ENCODE assay signal across 8 cellular contexts in the genomic region with DNA sequence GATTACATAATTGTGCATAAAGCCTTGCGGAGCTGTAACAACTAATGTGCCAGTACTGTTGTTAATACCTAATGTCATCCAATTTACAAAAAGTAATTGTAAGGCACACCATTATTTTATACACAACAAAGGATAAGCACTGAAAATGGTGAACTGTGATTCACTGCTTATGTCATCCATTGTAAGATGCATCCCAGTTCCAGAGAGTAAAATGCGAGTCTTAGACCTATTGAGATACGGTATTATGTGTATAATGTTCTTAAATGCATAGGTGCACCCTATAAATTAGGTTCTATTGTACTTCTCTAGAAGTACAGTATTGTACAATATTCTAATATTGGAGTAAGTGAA. TPM values are rescaled to one million over a fixed set of nuclear protein-coding genes. Genes with fewer than 3 reads are reported as not detected.
DNase-seq lines count a peak whose midpoint lies in the region; ATAC-seq, FAIRE-seq and TF ChIP-seq lines count a peak whose summit lies in the region.

No MANE protein-coding gene starts in this region.

- peaks cover 6% of the 10 kb centered on the region for H3K36me3 ChIP-seq in rectal smooth muscle tissue (ENCODE audit: control insufficient read depth, insufficient read depth, low read length)

- H3K36me3 Mint-ChIP-seq in activated T-cell treated with anti-CD3 and anti-CD28 coated beads, Interleukin-2, amount 50 U/mL, for 4 hours (ENCODE audit: insufficient read depth), result peaks cover 9% of the 10 kb centered on the region
- H3K36me3 Mint-ChIP-seq in T-cell, result peaks cover 9% of the 10 kb centered on the region

- H3K4me1 ChIP-seq in rectal smooth muscle tissue (ENCODE audit: control insufficient read depth, insufficient read depth, low read length), result peaks cover 6% of the 10 kb centered on the region

- CTCF ChIA-PET in T-cell (lab: Charles Lee), result interaction anchor here (0.7 to 6.9 kb wide), 16 partner anchors 8 to 514 kb away, joined by 3 to 159 read pairs (median 4); a partner anchor contains a TSS

- ATAC-seq in activated T-cell treated with anti-CD3 and anti-CD28 coated beads, Interleukin-2, amount 50 U/mL, for 4 hours, result no peak
- no peak for ATAC-seq in T-cell (replicated peaks in 1 of 4)
- ATAC-seq in GM21529 (IDR thresholded peaks at IDR 0.05; ENCODE audit: unreplicated experiment), result no peak

- H3K9ac ChIP-seq in rectal smooth muscle tissue (ENCODE audit: low read length), result peak overlapping the region; percentile 83

- H3K4me1 Mint-ChIP-seq in activated T-cell treated with anti-CD3 and anti-CD28 coated beads, Interleukin-2, amount 50 U/mL, for 4 hours (ENCODE audit: low read depth), result peaks cover 10% of the 10 kb centered on the region
- peaks cover 14 to 27% (median 17%) of the 10 kb centered on the region in 3 donors for H3K4me1 Mint-ChIP-seq in T-cell

- DNase-seq in activated T-cell treated with anti-CD3 and anti-CD28 coated beads, Interleukin-2, amount 50 U/mL, for 4 hours, result no peak
- no peak for DNase-seq in activated T-cell treated with anti-CD3 and anti-CD28 coated beads, Interleukin-2, amount 50 U/mL, for 48 hours
- DNase-seq in T-cell (no peak), fibroblast of peridontal ligament (ENCODE audit: extremely low read depth) (peak; percentile 56), D721Med (ENCODE audit: insufficient read length, low spot score) (no peak), SIG-M5 (lab: John Stamatoyannopoulos, UW) (no peak)

- POLR2A ChIA-PET in T-cell (lab: Charles Lee), result interaction anchor here (1.0 to 3.6 kb wide), 12 partner anchors 9 to 340 kb away, joined by 3 to 64 read pairs (median 6); a partner anchor contains a TSS

- H3K27ac ChIP-seq in rectal smooth muscle tissue (ENCODE audit: low read depth, low read length), result peak overlapping the region; percentile 92

- H3K9me3 Mint-ChIP-seq in activated T-cell treated with anti-CD3 and anti-CD28 coated beads, Interleukin-2, amount 50 U/mL, for 4 hours, result no peaks in the 10 kb centered on the region
- no peaks in the 10 kb centered on the region for H3K9me3 Mint-ChIP-seq in T-cell

- peak overlapping the region; percentile 92 for H3K4me3 Mint-ChIP-seq in activated T-cell treated with anti-CD3 and anti-CD28 coated beads, Interleukin-2, amount 50 U/mL, for 4 hours
- H3K4me3 Mint-ChIP-seq in T-cell, result peak overlapping the region; percentile 92 to 94 (median 93)

- no peaks in the 10 kb centered on the region for H3K27me3 Mint-ChIP-seq in activated T-cell treated with anti-CD3 and anti-CD28 coated beads, Interleukin-2, amount 50 U/mL, for 4 hours (ENCODE audit: low read depth)
- no peaks in the 10 kb centered on the region for H3K27me3 Mint-ChIP-seq in T-cell

- H3K4me3 ChIP-seq in rectal smooth muscle tissue (ENCODE audit: low read length), result peak overlapping the region; percentile 85

- FAIRE-seq in D721Med (lab: Jason Lieb, UNC), result no peak

- peak overlapping the region; percentile 90 to 96 for H3K27ac Mint-ChIP-seq in T-cell

- no peaks in the 10 kb centered on the region for H3K27me3 ChIP-seq in rectal smooth muscle tissue (ENCODE audit: control insufficient read depth, insufficient read depth, low read length)

- TF ChIP-seq CTCF in D721Med (IDR thresholded peaks at IDR 0.05; ENCODE audit: insufficient read depth, missing control alignments), result no peak

RNA-seq across cellular contexts. Expression of a gene that starts 0.4 kb away (rescaled TPM):
- total RNA-seq in activated T-cell treated with anti-CD3 and anti-CD28 coated beads, Interleukin-2, amount 50 U/mL, for 4 hours, result 10 to 100 TPM; 16.9 to 22.9 (median 22.1) TPM
- 10 to 100 TPM; 14.6 to 21.8 (median 15.8) TPM for total RNA-seq in T-cell

RNA-seq across cellular contexts. Expression of a gene that starts 10.8 kb away (rescaled TPM):
- 10 to 100 TPM; 28.9 to 38.0 (median 33.0) TPM for total RNA-seq in activated T-cell treated with anti-CD3 and anti-CD28 coated beads, Interleukin-2, amount 50 U/mL, for 4 hours
- total RNA-seq in T-cell, result 10 to 100 TPM; 20.6 to 25.5 (median 23.0) TPM

RNA-seq across cellular contexts. Expression of a gene that starts 38.1 kb away (rescaled TPM):
- total RNA-seq in activated T-cell treated with anti-CD3 and anti-CD28 coated beads, Interleukin-2, amount 50 U/mL, for 4 hours, result 10 to 100 TPM; 40.3 to 41.9 (median 41.5) TPM
- total RNA-seq in T-cell, result 10 to 100 TPM; 17.4 to 24.7 (median 20.1) TPM
